In the genomic region with DNA sequence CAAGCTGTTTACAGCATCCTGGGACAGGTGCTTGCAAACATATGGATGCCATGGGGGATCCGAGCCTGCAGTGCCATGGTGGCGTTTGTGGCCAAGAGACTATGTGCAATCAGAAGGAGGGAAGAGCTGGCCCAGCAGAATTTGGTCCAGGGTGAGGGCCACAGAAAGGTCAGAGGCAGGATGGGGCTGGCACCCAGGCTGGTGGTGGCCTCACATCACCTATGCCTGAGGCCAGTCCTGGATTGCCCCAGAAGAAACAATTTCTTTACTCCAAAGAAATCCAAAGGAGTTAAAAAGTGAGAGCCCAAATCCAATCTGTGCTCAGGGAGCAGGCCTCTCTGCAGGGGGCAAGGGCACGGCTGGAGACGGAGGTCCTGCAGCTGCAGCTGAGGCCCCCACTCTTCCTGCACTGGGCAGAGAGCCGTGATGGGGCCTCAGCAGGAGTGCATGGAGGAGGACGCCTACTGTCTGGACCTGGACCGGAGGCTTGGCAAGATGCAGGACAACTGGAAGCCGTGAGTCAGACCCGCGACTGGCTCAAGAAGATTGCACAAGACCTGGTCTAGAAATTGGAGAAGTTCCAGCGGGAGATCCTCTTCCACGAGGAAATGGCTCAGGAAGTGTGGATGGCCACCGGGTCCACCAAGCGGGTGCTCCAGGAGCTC, we compare ENCODE assay signal across 17 cellular contexts.
DNase-seq lines count a peak whose midpoint lies in the region; ATAC-seq, FAIRE-seq and TF ChIP-seq lines count a peak whose summit lies in the region.
"Had no signal": no experiment of that assay in that cellular context is flagged by ENCODE, and none has a peak within 500 bp of the region (broad histone marks: within the 10 kb centered on the region; RNA-seq: fewer than 3 reads in every experiment).

No MANE protein-coding gene starts in this region.

- no peaks in the 10 kb centered on the region for H3K27me3 ChIP-seq in skeletal muscle satellite cell (ENCODE audit: control insufficient read depth, insufficient read depth, low read length)
- H3K27me3 ChIP-seq: spleen had no signal

- H3K9ac ChIP-seq in skeletal muscle satellite cell (ENCODE audit: low read depth, low read length): no peak overlapping the region
- H3K9ac ChIP-seq: SK-N-SH had no signal

- in situ Hi-C loops in astrocyte of the spinal cord (cut with HindIII; ENCODE audit: low sequenced_read_pairs): no loop called here

- DNase-seq in H54 (ENCODE audit: insufficient read length, low spot score) (peak; percentile 17), astrocyte of the spinal cord (ENCODE audit: low read depth, low spot score) (peak; percentile 6), left ventricle myocardium superior (peak; percentile 72)
- DNase-seq in stimulated activated naive CD4-positive, alpha-beta T cell treated with Interleukin-2 at 50 U/mL for 16 hours (lab: John Stamatoyannopoulos, UW): no peak
- DNase-seq: activated naive CD4-positive, alpha-beta T cell treated with anti-CD3 and anti-CD28 coated beads for 36 hours; AML-193; central memory CD4-positive, alpha-beta T cell; hypothalamus; NCI-H1092; NCI-H2227 treated with DMSO at 0.1 percent for 48 hours; SK-N-SH; spleen; WERI-Rb-1 had no signal

- intact Hi-C loops in left ventricle myocardium superior (cut with micrococcal nuclease): no loop called here

- ATAC-seq in left ventricle myocardium superior: peak; percentile 58
- ATAC-seq in GM19023 (IDR thresholded peaks at IDR 0.05; ENCODE audit: unreplicated experiment): no peak
- ATAC-seq in GM21381 (IDR thresholded peaks at IDR 0.05; ENCODE audit: unreplicated experiment): no peak
- no peak for ATAC-seq in HG03460 (IDR thresholded peaks at IDR 0.05; ENCODE audit: unreplicated experiment)

- H3K4me2 ChIP-seq in skeletal muscle satellite cell (ENCODE audit: low read length): peak overlapping the region; percentile 20
- H3K4me2 ChIP-seq: SK-N-SH had no signal

- no peaks in the 10 kb centered on the region for H3K9me3 ChIP-seq in skeletal muscle satellite cell (replicated peaks; ENCODE audit: low read length)
- H3K9me3 ChIP-seq: SK-N-SH, spleen had no signal

- H3K36me3 ChIP-seq in skeletal muscle satellite cell (ENCODE audit: insufficient read depth, low read length): no peaks in the 10 kb centered on the region
- H3K36me3 ChIP-seq: spleen, WERI-Rb-1 had no signal

- no peaks in the 10 kb centered on the region for H3K4me1 ChIP-seq in skeletal muscle satellite cell (ENCODE audit: control insufficient read depth, insufficient read depth, low read length)
- H3K4me1 ChIP-seq: spleen had no signal

- TF ChIP-seq POLR2A in H54 (IDR thresholded peaks at IDR 0.05; ENCODE audit: low read depth, low read length): no peak

- no peak for TF ChIP-seq CTCF in astrocyte of the spinal cord (IDR thresholded peaks at IDR 0.05; ENCODE audit: low read depth, low read length)

- FAIRE-seq in H54 (lab: Jason Lieb, UNC): no peak

- H3K4me3 ChIP-seq in astrocyte of the spinal cord (ENCODE audit: low read depth, low read length): no peak overlapping the region
- H3K4me3 ChIP-seq in skeletal muscle satellite cell (ENCODE audit: low read length): no peak overlapping the region
- H3K4me3 ChIP-seq: spleen had no signal
